ENCODE assay signal across 1 cellular context in genomic region chrX:14026121-14026520, GRCh38.
TF ChIP-seq lines count a peak whose summit lies in the region.

No MANE protein-coding gene starts in this region.

TF ChIP-seq in WTC11, 78 proteins besides CTCF, POLR2A, EP300 and RAD21 (continued from another document):
- no peak for TF ChIP-seq E2F5 (CRISPR knock-in tag; IDR thresholded peaks at IDR 0.05)
TF ChIP-seq in WTC11: peak in this region for 0.
